In the genomic region with DNA sequence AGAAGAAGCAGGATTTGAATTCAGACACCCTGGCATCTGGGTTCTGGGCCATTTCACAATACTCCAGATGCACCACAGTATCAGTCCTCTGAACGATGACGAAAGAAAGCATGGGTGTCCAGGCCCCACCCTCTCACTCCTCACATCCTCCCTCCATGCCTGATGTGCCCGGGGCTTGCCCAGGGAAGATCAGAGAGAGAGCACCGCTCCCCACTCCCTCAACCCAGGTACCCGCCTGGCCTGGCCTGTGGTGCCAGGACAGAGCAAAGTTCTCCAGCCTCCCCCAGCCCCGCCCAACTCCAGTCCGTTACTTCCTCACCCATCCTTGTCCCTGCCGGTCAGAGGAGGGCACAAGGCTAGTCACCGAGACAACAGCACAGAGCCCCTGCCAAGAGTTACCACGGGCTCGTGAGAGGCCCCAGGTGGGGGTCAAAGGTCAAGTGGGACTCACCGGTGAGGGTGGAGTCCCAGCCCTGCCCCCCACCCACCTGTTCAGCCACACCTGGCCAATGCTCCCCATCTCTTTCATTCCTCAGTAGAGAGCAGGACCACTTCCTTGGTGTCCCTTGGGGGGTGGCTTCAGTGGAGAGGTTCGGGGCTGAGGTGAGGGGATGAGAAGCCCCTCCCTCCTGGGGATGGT, we compare ENCODE assay signal across 7 cellular contexts. TPM values are rescaled to one million over a fixed set of nuclear protein-coding genes. Genes with fewer than 3 reads are reported as not detected.
DNase-seq lines count a peak whose midpoint lies in the region; ATAC-seq and TF ChIP-seq lines count a peak whose summit lies in the region.

No MANE protein-coding gene starts in this region.

- peak; percentile 34 for ATAC-seq in stimulated activated naive CD8-positive, alpha-beta T cell treated with anti-CD3 and anti-CD28 coated beads, Interleukin-15, Interleukin-2, amounts not matched to agents 100 U/mL and 50 U/mL, for 24 hours

- peaks cover 64% of the 10 kb centered on the region for H3K4me1 Mint-ChIP-seq in MCF 10A (ENCODE audit: insufficient read depth, unreplicated experiment)

- peak overlapping the region; percentile 92 for H3K4me3 Mint-ChIP-seq in MCF 10A (ENCODE audit: unreplicated experiment)

- BruUV-seq in PC-9 (replicated peaks; lab: Mats Ljungman, UMichigan) (no TSS peak), MCF 10A (replicated peaks; lab: Mats Ljungman, UMichigan) (no TSS peak)

- H3K9me3 ChIP-seq in GM23248 (ENCODE audit: low read depth): no peaks in the 10 kb centered on the region
- no peaks in the 10 kb centered on the region for H3K9me3 ChIP-seq in PC-9 (ENCODE audit: insufficient read depth, low read depth)

- peak overlapping the region; percentile 98 for H3K27ac Mint-ChIP-seq in MCF 10A (ENCODE audit: low read depth, unreplicated experiment)

- TF ChIP-seq CTCF in PC-9 (conservative IDR thresholded peaks at IDR 0.05) (no peak), MCF 10A (IDR thresholded peaks at IDR 0.05; ENCODE audit: unreplicated experiment) (no peak)

- POLR2A ChIA-PET in PC-9 (lab: Charles Lee; ENCODE audit: unreplicated experiment) (interaction anchor here (0.5 kb wide), 1 partner anchor 8 kb away, joined by 5 read pairs; no protein-coding TSS in a partner anchor), MCF 10A (lab: Yijun Ruan, JAX) (interaction anchor here (1.1 kb wide), 1 partner anchor 83 kb away, joined by 3 read pairs; no protein-coding TSS in a partner anchor)

- H3K9me2 ChIP-seq in GM23248 (ENCODE audit: insufficient read depth): no peaks in the 10 kb centered on the region
- H3K9me2 ChIP-seq in PC-9 (ENCODE audit: insufficient read depth): no peaks in the 10 kb centered on the region

- H3K4me2 ChIP-seq in GM23248 (ENCODE audit: unreplicated experiment) (peak overlapping the region; percentile 64), PC-9 (peak overlapping the region; percentile 98)

- no peaks in the 10 kb centered on the region for H4K20me1 ChIP-seq in GM23248 (ENCODE audit: insufficient read depth)
- no peaks in the 10 kb centered on the region for H4K20me1 ChIP-seq in PC-9 (ENCODE audit: insufficient read depth)

- intact Hi-C loops in PC-9 (cut with micrococcal nuclease; ENCODE audit: unreplicated experiment) (no loop called here), MCF 10A (cut with micrococcal nuclease) (no loop called here)

- H3K27me3 ChIP-seq in GM23248 (replicated peaks; ENCODE audit: insufficient read depth) (no peaks in the 10 kb centered on the region), PC-9 (ENCODE audit: insufficient read depth, low read depth) (no peaks in the 10 kb centered on the region)

- in situ Hi-C loops in GM23248 (cut with MboI): no loop called here

- peak; percentile 97 for DNase-seq in GM23248
- peak; percentile 57 to 86 for DNase-seq in PC-9
- DNase-seq in MCF 10A (ENCODE audit: unreplicated experiment): peak; percentile 98
- peak; percentile 69 for DNase-seq in kidney glomerular epithelial cell (lab: John Stamatoyannopoulos, UW)
- peak; percentile 68 for DNase-seq in stimulated activated naive CD8-positive, alpha-beta T cell treated with anti-CD3 and anti-CD28 coated beads, Interleukin-15, Interleukin-2, amounts not matched to agents 100 U/mL and 50 U/mL, for 24 hours
- no peak for DNase-seq in RKO (ENCODE audit: low spot score)
- DNase-seq in NCI-H524 treated with DMSO at 0.1 percent for 48 hours (lab: John Stamatoyannopoulos, UW): no peak

- peaks cover 66% of the 10 kb centered on the region for H3F3A ChIP-seq in GM23248 (ENCODE audit: insufficient read depth)
- peaks cover 90% of the 10 kb centered on the region for H3F3A ChIP-seq in PC-9 (ENCODE audit: insufficient read depth, low read depth)

- CTCF ChIA-PET in PC-9 (lab: Charles Lee): no interaction called here
- CTCF ChIA-PET in MCF 10A (lab: Yijun Ruan, JAX): interaction anchor here (2.4 kb wide), 1 partner anchor 9 kb away, joined by 5 read pairs; no protein-coding TSS in a partner anchor

- H3K36me3 ChIP-seq in GM23248 (ENCODE audit: low read depth) (no peaks in the 10 kb centered on the region), PC-9 (ENCODE audit: low read depth) (no peaks in the 10 kb centered on the region)

- no peak overlapping the region for H2AFZ ChIP-seq in GM23248
- H2AFZ ChIP-seq in PC-9: no peak overlapping the region

- H3K4me1 ChIP-seq in GM23248 (ENCODE audit: insufficient read depth) (peaks cover 86% of the 10 kb centered on the region), PC-9 (replicated peaks; ENCODE audit: insufficient read depth) (peaks cover 83% of the 10 kb centered on the region)

- no peaks in the 10 kb centered on the region for H3K27me3 Mint-ChIP-seq in MCF 10A (ENCODE audit: insufficient read depth, unreplicated experiment)

- 2 to 4% methylated on average over 13 of the region's 13 CpGs for WGBS in GM23248 (ENCODE audit: low coverage in 1 of 2, low lambda C conversion rate in 2 of 2, missing lambda C conversion rate in 2 of 2), 2 experiments

- H3K9ac ChIP-seq in GM23248: peak overlapping the region; percentile 90

- no peaks in the 10 kb centered on the region for H3K9me3 Mint-ChIP-seq in MCF 10A (ENCODE audit: unreplicated experiment)

- H3K4me3 ChIP-seq in GM23248: peak overlapping the region; percentile 53
- peak overlapping the region; percentile 54 for H3K4me3 ChIP-seq in PC-9

- H3K79me2 ChIP-seq in GM23248 (ENCODE audit: insufficient read depth): peaks cover 80% of the 10 kb centered on the region
- peaks cover 86% of the 10 kb centered on the region for H3K79me2 ChIP-seq in PC-9 (ENCODE audit: low read depth)

- H3K27ac ChIP-seq in GM23248 (peak overlapping the region; percentile 99), PC-9 (peak overlapping the region; percentile 96)

- H3K36me3 Mint-ChIP-seq in MCF 10A (ENCODE audit: insufficient read depth, unreplicated experiment): peaks cover 14% of the 10 kb centered on the region

RNA-seq across cellular contexts. Expression of gene BCL9L, which starts 8.1 kb away (rescaled TPM):
- total RNA-seq in GM23248 (2014; rRNA removed; shearing (Covaris generic)): 13.9 and 17.6 TPM in 2 replicates
- 7.2 TPM in 2 replicates for polyA plus RNA-seq in GM23248 (2016; fragmentation: Nextera tagmentation; extraction: Ambion mirVana)
- total RNA-seq in PC-9 (2021) (75.9 and 108 TPM in 2 replicates), MCF 10A (2022) (91.6 and 121 TPM in 2 replicates)

RNA-seq across cellular contexts. Expression of gene CXCR5, which starts 33.9 kb away (rescaled TPM):
- total RNA-seq in GM23248 (2014; rRNA removed; shearing (Covaris generic)): not detected in 2 replicates
- not detected in 2 replicates for polyA plus RNA-seq in GM23248 (2016; fragmentation: Nextera tagmentation; extraction: Ambion mirVana)
- total RNA-seq in PC-9 (2021): not detected in 2 replicates
- total RNA-seq in MCF 10A (2022): not detected in 2 replicates

RNA-seq across cellular contexts. Expression of gene UPK2, which starts 38.5 kb away (rescaled TPM):
- not detected in 2 replicates for total RNA-seq in GM23248 (2014; rRNA removed; shearing (Covaris generic))
- 0.27 and 0.28 TPM in 2 replicates for polyA plus RNA-seq in GM23248 (2016; fragmentation: Nextera tagmentation; extraction: Ambion mirVana)
- 17.1 and 23.2 TPM in 2 replicates for total RNA-seq in PC-9 (2021)
- total RNA-seq in MCF 10A (2022): not detected in 2 replicates

RNA-seq across cellular contexts. Expression of gene FOXR1, which starts 54.0 kb away (rescaled TPM):
- total RNA-seq in GM23248 (2014; rRNA removed; shearing (Covaris generic)): not detected in 2 replicates
- not detected in 2 replicates for polyA plus RNA-seq in GM23248 (2016; fragmentation: Nextera tagmentation; extraction: Ambion mirVana)
- total RNA-seq in PC-9 (2021) (not detected in 2 replicates), MCF 10A (2022) (not detected in 2 replicates)

Comparison
In these comparisons a context has a peak if more than half of its experiments do, and no peak if none do; other contexts are left out.
1. DNase-seq: peak in GM23248 (single experiment), PC-9 (2 of 2), MCF 10A (single experiment), kidney glomerular epithelial cell (single experiment) and stimulated activated naive CD8-positive, alpha-beta T cell treated with anti-CD3 and anti-CD28 coated beads, Interleukin-15, Interleukin-2, amounts not matched to agents 100 U/mL and 50 U/mL, for 24 hours (single experiment); none in RKO (single experiment) and NCI-H524 treated with DMSO at 0.1 percent for 48 hours (single experiment).
2. RNA of gene UPK2, which starts 38.5 kb away (total RNA-seq): 17.1 to 23.2 TPM in PC-9; not detected in GM23248 and not detected in MCF 10A; every median in the first group is over 10 times any median in the second.